In the genomic region with DNA sequence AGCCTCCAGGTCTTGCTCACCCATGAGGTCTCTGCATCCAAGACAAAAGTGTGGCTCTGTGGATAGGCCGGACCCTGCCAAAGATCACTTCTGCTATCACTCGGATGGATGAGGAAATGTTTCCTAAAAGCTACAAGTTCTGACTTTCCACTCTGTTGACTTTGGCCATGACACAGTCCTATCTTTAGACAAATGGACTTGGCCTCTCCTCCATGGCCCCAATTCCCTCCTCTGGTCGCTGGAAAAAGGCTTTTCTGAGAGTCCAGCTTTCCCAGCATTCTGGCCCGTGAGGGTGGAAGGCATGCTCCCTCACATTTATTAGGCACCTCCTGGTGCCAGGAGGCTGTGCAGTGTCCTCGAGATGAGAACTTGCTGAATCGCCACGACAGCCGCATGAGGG, we compare ENCODE assay signal across 1 cellular context.
TF ChIP-seq lines count a peak whose summit lies in the region.

No MANE protein-coding gene starts in this region.

TF ChIP-seq in K562, 482 proteins besides CTCF, POLR2A, EP300 and RAD21 (continued from another document):
- TF ChIP-seq, protein P1, sequence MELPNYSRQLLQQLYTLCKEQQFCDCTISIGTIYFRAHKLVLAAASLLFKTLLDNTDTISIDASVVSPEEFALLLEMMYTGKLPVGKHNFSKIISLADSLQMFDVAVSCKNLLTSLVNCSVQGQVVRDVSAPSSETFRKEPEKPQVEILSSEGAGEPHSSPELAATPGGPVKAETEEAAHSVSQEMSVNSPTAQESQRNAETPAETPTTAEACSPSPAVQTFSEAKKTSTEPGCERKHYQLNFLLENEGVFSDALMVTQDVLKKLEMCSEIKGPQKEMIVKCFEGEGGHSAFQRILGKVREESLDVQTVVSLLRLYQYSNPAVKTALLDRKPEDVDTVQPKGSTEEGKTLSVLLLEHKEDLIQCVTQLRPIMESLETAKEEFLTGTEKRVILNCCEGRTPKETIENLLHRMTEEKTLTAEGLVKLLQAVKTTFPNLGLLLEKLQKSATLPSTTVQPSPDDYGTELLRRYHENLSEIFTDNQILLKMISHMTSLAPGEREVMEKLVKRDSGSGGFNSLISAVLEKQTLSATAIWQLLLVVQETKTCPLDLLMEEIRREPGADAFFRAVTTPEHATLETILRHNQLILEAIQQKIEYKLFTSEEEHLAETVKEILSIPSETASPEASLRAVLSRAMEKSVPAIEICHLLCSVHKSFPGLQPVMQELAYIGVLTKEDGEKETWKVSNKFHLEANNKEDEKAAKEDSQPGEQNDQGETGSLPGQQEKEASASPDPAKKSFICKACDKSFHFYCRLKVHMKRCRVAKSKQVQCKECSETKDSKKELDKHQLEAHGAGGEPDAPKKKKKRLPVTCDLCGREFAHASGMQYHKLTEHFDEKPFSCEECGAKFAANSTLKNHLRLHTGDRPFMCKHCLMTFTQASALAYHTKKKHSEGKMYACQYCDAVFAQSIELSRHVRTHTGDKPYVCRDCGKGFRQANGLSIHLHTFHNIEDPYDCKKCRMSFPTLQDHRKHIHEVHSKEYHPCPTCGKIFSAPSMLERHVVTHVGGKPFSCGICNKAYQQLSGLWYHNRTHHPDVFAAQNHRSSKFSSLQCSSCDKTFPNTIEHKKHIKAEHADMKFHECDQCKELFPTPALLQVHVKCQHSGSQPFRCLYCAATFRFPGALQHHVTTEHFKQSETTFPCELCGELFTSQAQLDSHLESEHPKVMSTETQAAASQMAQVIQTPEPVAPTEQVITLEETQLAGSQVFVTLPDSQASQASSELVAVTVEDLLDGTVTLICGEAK (IDR thresholded peaks at IDR 0.05) = no peak
- TF ChIP-seq, protein P1 (CRISPR knock-in tag; IDR thresholded peaks at IDR 0.05) = no peak
